Comparison of ENCODE assay signal across 24 cellular contexts in genomic region chr10:538895-539294, GRCh38.
DNase-seq lines count a peak whose midpoint lies in the region; ATAC-seq, FAIRE-seq and TF ChIP-seq lines count a peak whose summit lies in the region.
"Had no signal": no experiment of that assay in that cellular context is flagged by ENCODE, and none has a peak within 500 bp of the region (broad histone marks: within the 10 kb centered on the region; RNA-seq: fewer than 3 reads in every experiment).

No MANE protein-coding gene starts in this region.

- H3K9me3 ChIP-seq in astrocyte (ENCODE audit: insufficient read depth, low read depth, low read length) (no peaks in the 10 kb centered on the region), fibroblast of lung (ENCODE audit: control insufficient read depth, insufficient read depth, low read depth, low read length) (no peaks in the 10 kb centered on the region)
- H3K9me3 ChIP-seq: ascending aorta, esophagus muscularis mucosa had no signal

- H2AFZ ChIP-seq in astrocyte (ENCODE audit: low read depth, low read length) (no peak overlapping the region), fibroblast of lung (ENCODE audit: low read length) (no peak overlapping the region)

- H3K9me3 Mint-ChIP-seq in HFFc6 (no peaks in the 10 kb centered on the region), astrocyte (ENCODE audit: unreplicated experiment) (no peaks in the 10 kb centered on the region)
- H3K9me3 Mint-ChIP-seq: activated B cell treated with CpG ODN at 0.5 μM for 24 hours; activated T-helper 17 cell treated with anti-CD3 and anti-CD28 coated beads, Interleukin-2, amount 50 U/mL, for 72 hours; CD4-positive, alpha-beta T cell; neural crest cell; T-helper 2 cell treated with Interferon-gamma antibody and Interleukin-4, amounts not matched to agents 5 μg/mL and 100 μg/mL, for 36 hours had no signal

- H3K9ac ChIP-seq in astrocyte (ENCODE audit: low read length) (no peak overlapping the region), fibroblast of lung (ENCODE audit: insufficient read depth, low read length) (no peak overlapping the region)

- H3K27me3 Mint-ChIP-seq in HFFc6 (ENCODE audit: insufficient read depth) (peaks cover 11% of the 10 kb centered on the region), astrocyte (ENCODE audit: low read depth, unreplicated experiment) (no peaks in the 10 kb centered on the region)

- H3K4me2 ChIP-seq in astrocyte (ENCODE audit: low read length) = no peak overlapping the region
- H3K4me2 ChIP-seq in fibroblast of lung (ENCODE audit: extremely low read depth, insufficient read depth, low read length) = no peak overlapping the region

- H3K36me3 ChIP-seq in astrocyte (ENCODE audit: insufficient read depth, low read length) (no peaks in the 10 kb centered on the region), fibroblast of lung (ENCODE audit: control insufficient read depth, insufficient read depth, low read length) (no peaks in the 10 kb centered on the region)
- H3K36me3 ChIP-seq: ascending aorta, esophagus muscularis mucosa had no signal

- H3K27ac ChIP-seq in astrocyte (ENCODE audit: low read depth, low read length) = no peak overlapping the region
- no peak overlapping the region for H3K27ac ChIP-seq in fibroblast of lung (ENCODE audit: insufficient read depth, low read length)
- H3K27ac ChIP-seq: ascending aorta, esophagus muscularis mucosa had no signal

- peaks cover 44% of the 10 kb centered on the region for H3K4me1 Mint-ChIP-seq in HFFc6 (ENCODE audit: low read depth)
- peaks cover 40% of the 10 kb centered on the region for H3K4me1 Mint-ChIP-seq in astrocyte (ENCODE audit: low read depth, unreplicated experiment)

- peaks cover 8% of the 10 kb centered on the region for H3K36me3 Mint-ChIP-seq in HFFc6 (ENCODE audit: low read depth)
- H3K36me3 Mint-ChIP-seq in astrocyte (ENCODE audit: low read depth, unreplicated experiment) = peaks cover 9% of the 10 kb centered on the region
- H3K36me3 Mint-ChIP-seq: activated naive CD8-positive, alpha-beta T cell had no signal

- no peak overlapping the region for H3K4me3 ChIP-seq in astrocyte (ENCODE audit: insufficient read depth, low read depth, low read length)
- H3K4me3 ChIP-seq in fibroblast of lung (replicated peaks in 1 of 4; ENCODE audit: control extremely low read depth in 1 of 4, insufficient read depth in 1 of 4, low read depth in 3 of 4, low read length in 4 of 4) = no peak overlapping the region
- H3K4me3 ChIP-seq in skeletal muscle cell (ENCODE audit: low read depth, low read length) = no peak overlapping the region
- H3K4me3 ChIP-seq: ascending aorta, esophagus muscularis mucosa had no signal

- H3K27me3 ChIP-seq in astrocyte (ENCODE audit: insufficient read depth, low read length) (no peaks in the 10 kb centered on the region), fibroblast of lung (ENCODE audit: control insufficient read depth, insufficient read depth, low read length) (no peaks in the 10 kb centered on the region)
- H3K27me3 ChIP-seq: ascending aorta, esophagus muscularis mucosa had no signal

- peaks cover 93% of the 10 kb centered on the region for H4K20me1 ChIP-seq in astrocyte (ENCODE audit: insufficient read depth, low read length)
- no peaks in the 10 kb centered on the region for H4K20me1 ChIP-seq in fibroblast of lung (ENCODE audit: control insufficient read depth, extremely low read depth, insufficient read depth, low read length)

- no peak for ATAC-seq in HG02610 (IDR thresholded peaks at IDR 0.05; ENCODE audit: unreplicated experiment)
- ATAC-seq: activated T-helper 17 cell treated with anti-CD3 and anti-CD28 coated beads, Interleukin-2, amount 50 U/mL, for 72 hours had no signal

- H3K27ac Mint-ChIP-seq in HFFc6 (no peak overlapping the region), astrocyte (ENCODE audit: unreplicated experiment) (no peak overlapping the region)
- H3K27ac Mint-ChIP-seq: activated B cell treated with CpG ODN at 0.5 μM for 24 hours; activated naive CD8-positive, alpha-beta T cell; activated T-helper 17 cell treated with anti-CD3 and anti-CD28 coated beads, Interleukin-2, amount 50 U/mL, for 72 hours; CD4-positive, alpha-beta T cell; T-helper 2 cell treated with Interferon-gamma antibody and Interleukin-4, amounts not matched to agents 5 μg/mL and 100 μg/mL, for 36 hours had no signal

- DNase-seq in HFFc6 (peak; percentile 17), astrocyte (ENCODE audit: low read depth) (peak; percentile 94), fibroblast of lung (ENCODE audit: low read depth in 2 of 2) (peak; percentile 91 to 98), skeletal muscle cell (ENCODE audit: low read depth) (peak; percentile 82), OCI-M2 (lab: John Stamatoyannopoulos, UW; ENCODE audit: unreplicated experiment) (no peak), ecto neural progenitor cell (ENCODE audit: low spot score) (no peak)
- DNase-seq: activated B cell treated with CpG ODN at 0.5 μM for 24 hours; activated CD4-positive, alpha-beta T cell treated with anti-CD3 and anti-CD28 coated beads, Interleukin-2, amount 50 U/mL, for 48 hours; activated CD8-positive, alpha-beta memory T cell treated with anti-CD3 and anti-CD28 coated beads, Interleukin-2, amount 50 U/mL, for 4 hours; CD4-positive, alpha-beta T cell; DMS 273 treated with DMSO at 0.1 percent for 48 hours; KG1; NCI-H1694; NCI-H2171 treated with DMSO at 0.1 percent for 48 hours; NCI-H526; stimulated activated CD8-positive, alpha-beta memory T cell treated with anti-CD3 and anti-CD28 coated beads, Interleukin-4, amount 100 ng/mL, for 48 hours had no signal

- H3K4me3 Mint-ChIP-seq in HFFc6 = no peak overlapping the region
- no peak overlapping the region for H3K4me3 Mint-ChIP-seq in astrocyte (ENCODE audit: unreplicated experiment)
- H3K4me3 Mint-ChIP-seq: activated B cell treated with CpG ODN at 0.5 μM for 24 hours; activated naive CD8-positive, alpha-beta T cell; activated T-helper 17 cell treated with anti-CD3 and anti-CD28 coated beads, Interleukin-2, amount 50 U/mL, for 72 hours; CD4-positive, alpha-beta T cell; neural crest cell; T-helper 2 cell treated with Interferon-gamma antibody and Interleukin-4, amounts not matched to agents 5 μg/mL and 100 μg/mL, for 36 hours had no signal

- H3K4me1 ChIP-seq in astrocyte (ENCODE audit: insufficient read depth, low read length) = peaks cover 10% of the 10 kb centered on the region
- H3K4me1 ChIP-seq in fibroblast of lung (ENCODE audit: control insufficient read depth, extremely low read depth, insufficient read depth, low read length) = no peaks in the 10 kb centered on the region
- H3K4me1 ChIP-seq: ascending aorta had no signal

- peak; percentile 63 for FAIRE-seq in astrocyte (lab: Jason Lieb, UNC)
- FAIRE-seq: colon had no signal

- no peak for TF ChIP-seq CTCF in HFFc6 (IDR thresholded peaks at IDR 0.05)
- no peak for TF ChIP-seq CTCF in astrocyte (IDR thresholded peaks at IDR 0.05; ENCODE audit: insufficient read depth, low read depth, low read length)
- no peak for TF ChIP-seq CTCF in fibroblast of lung (conservative IDR thresholded peaks at IDR 0.05 in 1 of 2, IDR thresholded peaks at IDR 0.05 in 1 of 2; ENCODE audit: low read depth in 1 of 2, low read length in 2 of 2)

- peaks cover 86% of the 10 kb centered on the region for H3K79me2 ChIP-seq in astrocyte (ENCODE audit: insufficient read depth, low read length)
- peaks cover 2% of the 10 kb centered on the region for H3K79me2 ChIP-seq in fibroblast of lung (ENCODE audit: control insufficient read depth, insufficient read depth, low read length)

Comparison
In these comparisons a context has a peak if more than half of its experiments do, and no peak if none do; other contexts are left out.
1. DNase-seq: peak in HFFc6 (single experiment), astrocyte (single experiment), fibroblast of lung (2 of 2) and skeletal muscle cell (single experiment); none in OCI-M2 (single experiment) and ecto neural progenitor cell (single experiment).